Comparison of ENCODE assay signal across 10 cellular contexts in the genomic region with DNA sequence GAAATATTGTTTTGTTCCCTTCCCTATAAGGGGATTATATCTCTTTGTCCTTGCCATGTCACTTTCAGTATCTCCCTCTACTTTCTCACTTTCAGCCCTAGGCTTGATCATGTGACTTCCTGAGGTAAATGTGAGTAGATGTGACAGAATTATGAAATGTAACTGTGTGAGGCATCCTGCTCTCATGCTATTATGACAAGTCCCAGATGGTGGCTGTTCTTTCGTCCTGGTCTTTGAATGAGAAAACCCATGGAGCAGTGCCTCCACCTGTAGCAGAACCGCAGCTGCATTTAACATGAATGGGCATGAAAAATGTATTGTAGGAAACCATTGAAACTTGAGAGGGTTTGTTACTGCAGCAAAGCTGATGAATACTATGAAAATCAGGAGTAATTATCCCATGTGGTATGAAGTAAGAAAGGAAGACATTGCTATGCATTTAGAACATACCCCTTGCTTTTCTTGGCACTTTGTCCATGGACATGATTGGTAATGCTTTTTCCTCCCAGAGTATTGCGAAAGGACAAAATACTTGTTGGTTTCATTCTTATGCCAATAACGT.
DNase-seq lines count a peak whose midpoint lies in the region; ATAC-seq and TF ChIP-seq lines count a peak whose summit lies in the region.
"Had no signal": no experiment of that assay in that cellular context is flagged by ENCODE, and none has a peak within 500 bp of the region (broad histone marks: within the 10 kb centered on the region; RNA-seq: fewer than 3 reads in every experiment).

No MANE protein-coding gene starts in this region.

- CTCF ChIA-PET in AG04450 (lab: Charles Lee): interaction anchor here (0.8 kb wide), 1 partner anchor 47 kb away, joined by 3 read pairs; no protein-coding TSS in a partner anchor

- DNase-seq in AG04450 (ENCODE audit: low read depth, low spot score) (peak; percentile 53), HPDE6-E6E7 (ENCODE audit: extremely low spot score) (no peak), RPMI8226 (no peak), DMS 273 treated with DMSO at 0.1 percent for 48 hours (lab: John Stamatoyannopoulos, UW) (no peak), endodermal cell (no peak)
- DNase-seq in activated T-cell treated with anti-CD3 and anti-CD28 coated beads, Interleukin-2, amount 50 U/mL, for 72 hours: peak; percentile 33 to 37
- DNase-seq: activated B cell treated with CpG ODN at 0.5 μM for 24 hours had no signal

- ATAC-seq in GM18868 (IDR thresholded peaks at IDR 0.05; ENCODE audit: unreplicated experiment) (peak; percentile 100), HG02970 (IDR thresholded peaks at IDR 0.05; ENCODE audit: low FRiP score, unreplicated experiment) (peak; percentile 97)
- peak; percentile 99 for ATAC-seq in activated T-cell treated with anti-CD3 and anti-CD28 coated beads, Interleukin-2, amount 50 U/mL, for 72 hours (replicated peaks in 1 of 2)

- no peak overlapping the region for H3K27ac Mint-ChIP-seq in activated T-cell treated with anti-CD3 and anti-CD28 coated beads, Interleukin-2, amount 50 U/mL, for 72 hours
- no peak overlapping the region for H3K27ac Mint-ChIP-seq in endodermal cell
- H3K27ac Mint-ChIP-seq: activated B cell treated with CpG ODN at 0.5 μM for 24 hours had no signal

- 85 to 87% methylated on average over 2 to 4 of the region's 4 CpGs for WGBS in endodermal cell (ENCODE audit: insufficient coverage in 1 of 2, insufficient read length in 1 of 2), 2 experiments

- H3K4me3 Mint-ChIP-seq in activated T-cell treated with anti-CD3 and anti-CD28 coated beads, Interleukin-2, amount 50 U/mL, for 72 hours: peak overlapping the region; percentile 19 to 60
- no peak overlapping the region for H3K4me3 Mint-ChIP-seq in endodermal cell
- H3K4me3 Mint-ChIP-seq: activated B cell treated with CpG ODN at 0.5 μM for 24 hours had no signal

- POLR2A ChIA-PET in AG04450 (lab: Yijun Ruan, JAX): no interaction called here

- TF ChIP-seq CTCF in AG04450 (IDR thresholded peaks at IDR 0.05; ENCODE audit: low read depth, low read length) (no peak), endodermal cell (conservative IDR thresholded peaks at IDR 0.05) (no peak)

- H3K36me3 ChIP-seq in endodermal cell (ENCODE audit: control insufficient read depth, insufficient read depth, low read length): no peaks in the 10 kb centered on the region
- H3K36me3 ChIP-seq: suprapubic skin had no signal

- H3K4me3 ChIP-seq in AG04450 (ENCODE audit: low read depth, low read length) (no peak overlapping the region), endodermal cell (ENCODE audit: low read length) (no peak overlapping the region)
- H3K4me3 ChIP-seq: suprapubic skin had no signal

- no peak overlapping the region for H3K9ac ChIP-seq in endodermal cell (ENCODE audit: extremely low read depth, low read length, poor library complexity, severe bottlenecking)

- H3K9me3 ChIP-seq in AG04450 (ENCODE audit: control insufficient read depth, insufficient read depth, low read length) (no peaks in the 10 kb centered on the region), endodermal cell (ENCODE audit: control insufficient read depth, low read length) (peaks cover 24% of the 10 kb centered on the region)

- peaks cover 21% of the 10 kb centered on the region for H3K4me1 Mint-ChIP-seq in activated T-cell treated with anti-CD3 and anti-CD28 coated beads, Interleukin-2, amount 50 U/mL, for 72 hours (ENCODE audit: low read depth)
- H3K4me1 Mint-ChIP-seq in endodermal cell: peaks cover 53% of the 10 kb centered on the region
- H3K4me1 Mint-ChIP-seq: activated B cell treated with CpG ODN at 0.5 μM for 24 hours had no signal

- H3K9me3 Mint-ChIP-seq in activated T-cell treated with anti-CD3 and anti-CD28 coated beads, Interleukin-2, amount 50 U/mL, for 72 hours: peaks cover 2% of the 10 kb centered on the region in 2 donors
- peaks cover 17% of the 10 kb centered on the region for H3K9me3 Mint-ChIP-seq in endodermal cell

- H3K27me3 ChIP-seq in AG04450 (ENCODE audit: control insufficient read depth, insufficient read depth, low read length) (no peaks in the 10 kb centered on the region), endodermal cell (ENCODE audit: control insufficient read depth, insufficient read depth, low read length, poor library complexity, severe bottlenecking) (no peaks in the 10 kb centered on the region)
- H3K27me3 ChIP-seq: suprapubic skin had no signal

- H3K4me1 ChIP-seq in endodermal cell (ENCODE audit: control insufficient read depth, insufficient read depth, low read length): peaks cover 21% of the 10 kb centered on the region
- H3K4me1 ChIP-seq: suprapubic skin had no signal

- peaks cover 55% of the 10 kb centered on the region for H3K27me3 Mint-ChIP-seq in activated T-cell treated with anti-CD3 and anti-CD28 coated beads, Interleukin-2, amount 50 U/mL, for 72 hours (ENCODE audit: low read depth)
- peaks cover 74% of the 10 kb centered on the region for H3K27me3 Mint-ChIP-seq in endodermal cell (ENCODE audit: insufficient read depth)

- H3K27ac ChIP-seq in AG04450 (ENCODE audit: low read depth, low read length) (no peak overlapping the region), endodermal cell (ENCODE audit: low read depth, low read length) (no peak overlapping the region)
- H3K27ac ChIP-seq: suprapubic skin had no signal

- peaks cover 2 to 6% of the 10 kb centered on the region in 2 donors for H3K36me3 Mint-ChIP-seq in activated T-cell treated with anti-CD3 and anti-CD28 coated beads, Interleukin-2, amount 50 U/mL, for 72 hours (ENCODE audit: insufficient read depth in 2 of 2)
- H3K36me3 Mint-ChIP-seq in endodermal cell (ENCODE audit: low read depth): peaks cover 2% of the 10 kb centered on the region

Comparison
In these comparisons a context has a peak if more than half of its experiments do, and no peak if none do; other contexts are left out.
1. DNase-seq: peak in AG04450 (single experiment) and activated T-cell treated with anti-CD3 and anti-CD28 coated beads, Interleukin-2, amount 50 U/mL, for 72 hours (2 of 2); none in HPDE6-E6E7 (single experiment), RPMI8226 (single experiment), DMS 273 treated with DMSO at 0.1 percent for 48 hours (single experiment) and endodermal cell (single experiment).
2. Peak in every context shown above with its lines, with median percentiles within 50 percentile points of each other: ATAC-seq.